Comparison of ENCODE assay signal across 11 cellular contexts in the genomic region with DNA sequence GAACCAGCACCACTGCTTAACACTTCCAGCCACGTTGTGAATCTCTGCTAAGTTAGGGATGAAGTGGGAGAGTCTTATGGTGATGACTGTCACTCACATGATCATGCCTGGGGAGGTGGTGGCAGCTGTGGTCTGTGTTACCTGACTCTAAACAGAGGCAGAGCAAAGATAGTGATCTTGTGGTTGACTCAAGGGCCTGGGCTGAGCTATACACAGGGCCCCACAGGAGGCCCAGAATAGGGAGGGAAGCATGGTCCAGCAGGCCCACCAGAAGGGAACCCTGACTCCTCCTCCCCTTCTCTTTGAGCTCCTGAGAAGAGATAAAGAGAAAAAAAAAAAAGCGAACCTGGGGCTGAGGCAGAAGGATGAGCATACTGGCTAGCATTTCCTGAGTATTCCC. TPM values are rescaled to one million over a fixed set of nuclear protein-coding genes. Genes with fewer than 3 reads are reported as not detected.
DNase-seq lines count a peak whose midpoint lies in the region; ATAC-seq and TF ChIP-seq lines count a peak whose summit lies in the region.
"Had no signal": no experiment of that assay in that cellular context is flagged by ENCODE, and none has a peak within 500 bp of the region (broad histone marks: within the 10 kb centered on the region; RNA-seq: fewer than 3 reads in every experiment).

No MANE protein-coding gene starts in this region.

- H3K4me1 ChIP-seq in BE2C, result peaks cover 15% of the 10 kb centered on the region

- TF ChIP-seq CTCF in BE2C (IDR thresholded peaks at IDR 0.05; ENCODE audit: low read depth, low read length), result no peak

- no peaks in the 10 kb centered on the region for H3K27me3 ChIP-seq in BE2C
- H3K27me3 ChIP-seq: ovary had no signal

- no peaks in the 10 kb centered on the region for H3K9me3 ChIP-seq in BE2C
- H3K9me3 ChIP-seq: ovary had no signal

- H3K36me3 ChIP-seq in BE2C, result no peaks in the 10 kb centered on the region
- H3K36me3 ChIP-seq: ovary had no signal

- DNase-seq in BE2C (peak; percentile 35), RPMI8226 (peak; percentile 20), NCI-H345 (lab: John Stamatoyannopoulos, UW) (no peak), NCI-H1105 (lab: John Stamatoyannopoulos, UW) (no peak), cortex of kidney (lab: John Stamatoyannopoulos, UW) (no peak), AG08396 (ENCODE audit: low spot score) (no peak)
- DNase-seq: activated T-cell treated with anti-CD3 and anti-CD28 coated beads, Interleukin-2, amount 50 U/mL, for 1 hour; CD8-positive, alpha-beta T cell; ovary had no signal

- H3K4me3 ChIP-seq in BE2C (ENCODE audit: low read depth, low read length), result no peak overlapping the region
- H3K4me3 ChIP-seq: ovary had no signal

- ATAC-seq in GM18511 (IDR thresholded peaks at IDR 0.05; ENCODE audit: unreplicated experiment) (peak; percentile 45), HG02870 (IDR thresholded peaks at IDR 0.05; ENCODE audit: unreplicated experiment) (peak; percentile 51)
- ATAC-seq: CD8-positive, alpha-beta T cell had no signal

RNA-seq across cellular contexts. Expression of gene PLXNA2, which starts 55.0 kb away (rescaled TPM):
- polyA plus RNA-seq in BE2C (2012; ENCODE audit: insufficient read depth, insufficient read length, low read depth), result 11.4 TPM

Comparison
In these comparisons a context has a peak if more than half of its experiments do, and no peak if none do; other contexts are left out.
1. DNase-seq: peak in BE2C (single experiment) and RPMI8226 (single experiment); none in NCI-H345 (single experiment), NCI-H1105 (single experiment), cortex of kidney (single experiment) and AG08396 (single experiment).